8 cellular contexts compared by ENCODE assay signal in the genomic region with DNA sequence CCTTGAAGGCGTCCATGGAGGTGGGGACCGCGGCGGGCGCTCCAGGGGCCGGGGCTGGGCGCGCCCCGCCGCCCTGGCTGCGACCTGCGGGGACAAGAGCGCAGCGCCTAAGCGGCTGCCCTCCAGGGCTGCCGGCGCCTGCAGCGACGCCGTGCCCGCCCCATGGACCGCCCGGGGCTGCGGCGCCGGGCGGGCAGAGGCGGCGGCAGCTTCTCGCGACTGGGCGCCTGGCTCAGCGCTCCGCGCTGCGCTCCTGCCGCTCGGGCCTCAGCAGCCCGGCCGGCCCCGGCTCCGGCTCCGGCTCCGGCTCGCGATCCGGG. TPM values are rescaled to one million over a fixed set of nuclear protein-coding genes. Genes with fewer than 3 reads are reported as not detected.
DNase-seq lines count a peak whose midpoint lies in the region; ATAC-seq and TF ChIP-seq lines count a peak whose summit lies in the region.

No MANE protein-coding gene starts in this region.

- WGBS in right lobe of liver (ENCODE audit: insufficient coverage, low coverage, low lambda C conversion rate, missing lambda C conversion rate): no CpG with 5 or more reads among the region's 47 CpGs

- H3K9me3 ChIP-seq in cardiac muscle cell (ENCODE audit: low read depth) (no peaks in the 10 kb centered on the region), right lobe of liver (no peaks in the 10 kb centered on the region)

- H3K27me3 ChIP-seq in cardiac muscle cell (peaks cover 100% of the 10 kb centered on the region), right lobe of liver (peaks cover 27 to 61% of the 10 kb centered on the region in 2 donors)

- H3K4me3 ChIP-seq in cardiac muscle cell: peak overlapping the region; percentile 16
- peak overlapping the region; percentile 14 for H3K4me3 ChIP-seq in astrocyte of the cerebellum (ENCODE audit: low read depth, low read length)
- peak overlapping the region in 2 of 3 donors; percentile 22 to 38 for H3K4me3 ChIP-seq in right lobe of liver

- in situ Hi-C loops in astrocyte of the cerebellum (cut with HindIII; ENCODE audit: low sequenced_read_pairs): no loop called here

- TF ChIP-seq CTCF in cardiac muscle cell (IDR thresholded peaks at IDR 0.05; ENCODE audit: low read depth, low read length): no peak
- TF ChIP-seq CTCF in astrocyte of the cerebellum (IDR thresholded peaks at IDR 0.05; ENCODE audit: low read depth, low read length, missing control alignments): no peak
- no peak for TF ChIP-seq CTCF in right lobe of liver (IDR thresholded peaks at IDR 0.05)

- ATAC-seq in right lobe of liver: peak; percentile 8 to 40 (median 31)
- ATAC-seq in HG03095 (IDR thresholded peaks at IDR 0.05; ENCODE audit: unreplicated experiment): no peak
- ATAC-seq in HG03342 (IDR thresholded peaks at IDR 0.05; ENCODE audit: unreplicated experiment): no peak

- peak in 1 of 2 donors; percentile 44 for DNase-seq in cardiac muscle cell (ENCODE audit: low read depth in 1 of 2, low spot score in 1 of 2)
- DNase-seq in cardiac septum (ENCODE audit: low spot score): no peak
- no peak for DNase-seq in astrocyte of the cerebellum (ENCODE audit: low read depth)
- DNase-seq in right lobe of liver: no peak
- DNase-seq in T-helper 1 cell: no peak
- no peak for DNase-seq in HT-29 (ENCODE audit: low spot score)

- no peak overlapping the region for H3K27ac ChIP-seq in cardiac muscle cell
- no peak overlapping the region for H3K27ac ChIP-seq in right lobe of liver

- H3K4me1 ChIP-seq in cardiac muscle cell (ENCODE audit: low read depth) (peaks cover 3% of the 10 kb centered on the region), right lobe of liver (peaks cover 0 to 31% (median 2%) of the 10 kb centered on the region in 4 donors)

- H3K36me3 ChIP-seq in cardiac muscle cell (no peaks in the 10 kb centered on the region), right lobe of liver (no peaks in the 10 kb centered on the region)

- intact Hi-C loops in cardiac septum (cut with DNase I): no loop called here
- intact Hi-C loops in right lobe of liver (cut with DNase I): no loop called here

- no peak for TF ChIP-seq POLR2A in right lobe of liver (IDR thresholded peaks at IDR 0.05)

RNA-seq across cellular contexts. Expression of gene PITX1, which starts 0.2 kb away (rescaled TPM):
- total RNA-seq in cardiac muscle cell: 0.07 TPM in 1 of 2 replicates, not detected in the other
- polyA plus RNA-seq in cardiac muscle cell: 0.35 and 0.80 TPM in 2 replicates
- 0.83 TPM for total RNA-seq in cardiac septum
- not detected for total RNA-seq in right lobe of liver
- 41.8 and 49.8 TPM in 2 replicates for total RNA-seq in HT-29 (2014; rRNA removed; shearing (Covaris generic))

Comparison
In these comparisons a context has a peak if more than half of its experiments do, and no peak if none do; other contexts are left out.
1. ATAC-seq: peak in right lobe of liver (4 of 4); none in HG03095 (single experiment) and HG03342 (single experiment).
2. RNA of gene PITX1, which starts 0.2 kb away (total RNA-seq): 41.8 to 49.8 TPM in HT-29; 0.83 TPM in cardiac septum (single experiment), 0.07 TPM in cardiac muscle cell and not detected in right lobe of liver; every median in the first group is over 10 times any median in the second.
3. Peak in every context shown above with its lines, with median percentiles within 50 percentile points of each other: H3K4me3 ChIP-seq.